In the genomic region with DNA sequence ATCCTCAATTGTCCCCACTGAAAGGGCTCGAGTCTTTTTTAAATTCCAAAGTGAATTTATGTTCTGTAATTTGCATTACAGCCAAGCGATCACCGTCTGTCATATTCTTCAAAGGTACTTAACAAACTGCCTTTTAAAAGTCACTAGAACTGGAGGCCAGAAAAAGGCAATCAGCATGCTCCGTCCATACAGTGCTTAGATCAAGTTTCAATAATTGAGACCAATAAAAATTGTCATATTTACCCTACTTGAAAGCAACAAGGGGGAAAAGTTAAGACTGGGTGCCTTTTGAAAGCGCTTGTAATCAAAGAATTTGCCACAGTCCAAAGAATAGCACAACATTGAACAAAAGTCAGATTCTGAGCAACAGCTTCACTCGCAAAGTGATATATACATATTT, we compare ENCODE assay signal across 8 cellular contexts. TPM values are rescaled to one million over a fixed set of nuclear protein-coding genes. Genes with fewer than 3 reads are reported as not detected.
DNase-seq lines count a peak whose midpoint lies in the region; ATAC-seq and TF ChIP-seq lines count a peak whose summit lies in the region.

No MANE protein-coding gene starts in this region.

- H3K4me3 ChIP-seq in transverse colon = peak overlapping the region; percentile 81 to 96 (median 94)

- H3K27me3 ChIP-seq in layer of hippocampus (ENCODE audit: control insufficient read depth, insufficient read depth, low read length) (no peaks in the 10 kb centered on the region), transverse colon (peaks cover 6% of the 10 kb centered on the region)

- CTCF ChIA-PET in activated naive CD4-positive, alpha-beta T cell treated with anti-CD3 and anti-CD28 coated beads for 36 hours (lab: Charles Lee) = no interaction called here

- TF ChIP-seq CTCF in transverse colon (IDR thresholded peaks at IDR 0.05) = no peak

- POLR2A ChIA-PET in activated naive CD8-positive, alpha-beta T cell treated with anti-CD3 and anti-CD28 coated beads, Interleukin-2, amount 10 ng/mL, durations not matched to agents 7 days and 5 days (lab: Charles Lee) = interaction anchor here (0.9 kb wide), 1 partner anchor 20 kb away, joined by 3 read pairs; no protein-coding TSS in a partner anchor

- intact Hi-C loops in activated naive CD4-positive, alpha-beta T cell treated with anti-CD3 and anti-CD28 coated beads for 36 hours (cut with micrococcal nuclease) = no loop called here
- intact Hi-C loops in transverse colon (cut with DNase I; ENCODE audit: low total_unique reads) = no loop called here

- no peak overlapping the region for H3K27ac Mint-ChIP-seq in activated naive CD4-positive, alpha-beta T cell treated with anti-CD3 and anti-CD28 coated beads for 36 hours
- no peak overlapping the region for H3K27ac Mint-ChIP-seq in activated naive CD4-positive, alpha-beta T cell treated with anti-CD3 and anti-CD28 coated beads, Interleukin-2, amount 50 U/mL, for 72 hours
- H3K27ac Mint-ChIP-seq in activated naive CD8-positive, alpha-beta T cell treated with anti-CD3 and anti-CD28 coated beads, Interleukin-2, amount 10 ng/mL, durations not matched to agents 7 days and 5 days = no peak overlapping the region

- H3K9me3 Mint-ChIP-seq in activated naive CD4-positive, alpha-beta T cell treated with anti-CD3 and anti-CD28 coated beads for 36 hours = no peaks in the 10 kb centered on the region
- no peaks in the 10 kb centered on the region for H3K9me3 Mint-ChIP-seq in activated naive CD4-positive, alpha-beta T cell treated with anti-CD3 and anti-CD28 coated beads, Interleukin-2, amount 50 U/mL, for 72 hours
- no peaks in the 10 kb centered on the region for H3K9me3 Mint-ChIP-seq in activated naive CD8-positive, alpha-beta T cell treated with anti-CD3 and anti-CD28 coated beads, Interleukin-2, amount 10 ng/mL, durations not matched to agents 7 days and 5 days

- peak overlapping the region; percentile 79 for H3K4me3 Mint-ChIP-seq in activated naive CD4-positive, alpha-beta T cell treated with anti-CD3 and anti-CD28 coated beads for 36 hours
- peak overlapping the region; percentile 91 for H3K4me3 Mint-ChIP-seq in activated naive CD8-positive, alpha-beta T cell treated with anti-CD3 and anti-CD28 coated beads, Interleukin-2, amount 10 ng/mL, durations not matched to agents 7 days and 5 days

- TF ChIP-seq EP300 in transverse colon (IDR thresholded peaks at IDR 0.05; ENCODE audit: low read depth) = no peak

- no peaks in the 10 kb centered on the region for H3K36me3 ChIP-seq in transverse colon

- no peak for TF ChIP-seq POLR2A in transverse colon (IDR thresholded peaks at IDR 0.05)

- no peak for DNase-seq in activated naive CD4-positive, alpha-beta T cell treated with anti-CD3 and anti-CD28 coated beads for 36 hours
- DNase-seq in activated naive CD4-positive, alpha-beta T cell treated with anti-CD3 and anti-CD28 coated beads, Interleukin-2, amount 50 U/mL, for 72 hours (ENCODE audit: low spot score in 2 of 2) = no peak
- DNase-seq in activated naive CD8-positive, alpha-beta T cell treated with anti-CD3 and anti-CD28 coated beads, Interleukin-2, amount 10 ng/mL, durations not matched to agents 7 days and 5 days = no peak
- DNase-seq in transverse colon (no peak), NCI-H146 treated with DMSO at 0.1 percent for 48 hours (lab: John Stamatoyannopoulos, UW; ENCODE audit: unreplicated experiment) (no peak), HuH-7 (ENCODE audit: low spot score) (no peak)

- WGBS in transverse colon (ENCODE audit: low coverage in 1 of 2), 2 donors = 23 to 27% methylated on average over 5 to 6 of the region's 6 CpGs

- peaks cover 46% of the 10 kb centered on the region for H3K27me3 Mint-ChIP-seq in activated naive CD4-positive, alpha-beta T cell treated with anti-CD3 and anti-CD28 coated beads for 36 hours (ENCODE audit: low read depth)
- H3K27me3 Mint-ChIP-seq in activated naive CD8-positive, alpha-beta T cell treated with anti-CD3 and anti-CD28 coated beads, Interleukin-2, amount 10 ng/mL, durations not matched to agents 7 days and 5 days = peaks cover 55% of the 10 kb centered on the region

- no peaks in the 10 kb centered on the region for H3K9me3 ChIP-seq in transverse colon

- in situ Hi-C loops in transverse colon (cut with MboI; ENCODE audit: low pct_ligation_motif_present in 1 of 4, low pct_unique_long_range_greater_than_20kb in 1 of 4, low sequenced_read_pairs in 3 of 4) = loop anchor here in 3 of 4 donors (25.0 kb wide), 2 partner anchors 220 to 395 kb away; no protein-coding TSS in a partner anchor

- H3K27ac ChIP-seq in layer of hippocampus (ENCODE audit: low read depth, low read length) (peak overlapping the region; percentile 86), transverse colon (peak overlapping the region; percentile 92 to 96 (median 96))

- peaks cover 17% of the 10 kb centered on the region for H3K4me1 Mint-ChIP-seq in activated naive CD4-positive, alpha-beta T cell treated with anti-CD3 and anti-CD28 coated beads for 36 hours (ENCODE audit: low read depth)
- peaks cover 27% of the 10 kb centered on the region for H3K4me1 Mint-ChIP-seq in activated naive CD8-positive, alpha-beta T cell treated with anti-CD3 and anti-CD28 coated beads, Interleukin-2, amount 10 ng/mL, durations not matched to agents 7 days and 5 days

- no peaks in the 10 kb centered on the region for H3K36me3 Mint-ChIP-seq in activated naive CD4-positive, alpha-beta T cell treated with anti-CD3 and anti-CD28 coated beads for 36 hours (ENCODE audit: low read depth)
- H3K36me3 Mint-ChIP-seq in activated naive CD4-positive, alpha-beta T cell treated with anti-CD3 and anti-CD28 coated beads, Interleukin-2, amount 50 U/mL, for 72 hours = peaks cover 5 to 7% of the 10 kb centered on the region in 2 donors
- peaks cover 2% of the 10 kb centered on the region for H3K36me3 Mint-ChIP-seq in activated naive CD8-positive, alpha-beta T cell treated with anti-CD3 and anti-CD28 coated beads, Interleukin-2, amount 10 ng/mL, durations not matched to agents 7 days and 5 days

- ATAC-seq in activated naive CD4-positive, alpha-beta T cell treated with anti-CD3 and anti-CD28 coated beads, Interleukin-2, amount 50 U/mL, for 72 hours = no peak
- no peak for ATAC-seq in activated naive CD8-positive, alpha-beta T cell treated with anti-CD3 and anti-CD28 coated beads, Interleukin-2, amount 10 ng/mL, durations not matched to agents 7 days and 5 days (ENCODE audit: low read depth)
- no peak for ATAC-seq in HG02970 (IDR thresholded peaks at IDR 0.05; ENCODE audit: low FRiP score, unreplicated experiment)

- H3K4me1 ChIP-seq in transverse colon = peaks cover 19 to 67% (median 50%) of the 10 kb centered on the region in 4 donors

RNA-seq across cellular contexts. Expression of a gene that starts 9.0 kb away (rescaled TPM):
- total RNA-seq in activated naive CD4-positive, alpha-beta T cell treated with anti-CD3 and anti-CD28 coated beads for 36 hours = under 1 TPM; 0.44 to 0.72 TPM
- 1 to 10 TPM in 1 of 2 donors, under 1 TPM in 1; 0.07 to 1.7 TPM for total RNA-seq in activated naive CD4-positive, alpha-beta T cell treated with anti-CD3 and anti-CD28 coated beads, Interleukin-2, amount 50 U/mL, for 72 hours
- total RNA-seq in activated naive CD8-positive, alpha-beta T cell treated with anti-CD3 and anti-CD28 coated beads, Interleukin-2, amount 10 ng/mL, durations not matched to agents 7 days and 5 days = 1 to 10 TPM; 1.1 to 1.6 TPM
- total RNA-seq in transverse colon = 10 to 100 TPM; 12.3 to 23.7 (median 15.3) TPM

Comparison
In these comparisons a context has a peak if more than half of its experiments do, and no peak if none do; other contexts are left out.
1. RNA of a gene that starts 9.0 kb away (total RNA-seq): 12.3 to 23.7 TPM in transverse colon; 0.07 to 1.7 TPM in activated naive CD4-positive, alpha-beta T cell treated with anti-CD3 and anti-CD28 coated beads, Interleukin-2, amount 50 U/mL, for 72 hours, 1.1 to 1.6 TPM in activated naive CD8-positive, alpha-beta T cell treated with anti-CD3 and anti-CD28 coated beads, Interleukin-2, amount 10 ng/mL, durations not matched to agents 7 days and 5 days and 0.44 to 0.72 TPM in activated naive CD4-positive, alpha-beta T cell treated with anti-CD3 and anti-CD28 coated beads for 36 hours; every median in the first group is over 4 times any median in the second.